In genomic region chr7:92815412-92815811, GRCh38 we compare ENCODE assay signal across 12 cellular contexts. TPM values are rescaled to one million over a fixed set of nuclear protein-coding genes. Genes with fewer than 3 reads are reported as not detected.
DNase-seq lines count a peak whose midpoint lies in the region; ATAC-seq, FAIRE-seq and TF ChIP-seq lines count a peak whose summit lies in the region.
"Had no signal": no experiment of that assay in that cellular context is flagged by ENCODE, and none has a peak within 500 bp of the region (broad histone marks: within the 10 kb centered on the region; RNA-seq: fewer than 3 reads in every experiment).

No MANE protein-coding gene starts in this region.

- peaks cover 0 to 5% of the 10 kb centered on the region in 2 donors for H3K9me3 ChIP-seq in transverse colon
- H3K9me3 ChIP-seq in stomach, result peaks cover 0 to 9% (median 3%) of the 10 kb centered on the region in 4 donors

- no peak for TF ChIP-seq CTCF in transverse colon (IDR thresholded peaks at IDR 0.05)
- no peak for TF ChIP-seq CTCF in stomach (IDR thresholded peaks at IDR 0.05)

- TF ChIP-seq EP300 in transverse colon (IDR thresholded peaks at IDR 0.05; ENCODE audit: low read depth) (no peak), stomach (IDR thresholded peaks at IDR 0.05) (no peak)

- CTCF ChIA-PET in activated CD4-positive, alpha-beta T cell treated with anti-CD3 and anti-CD28 coated beads, Interleukin-2, amount 10 ng/mL, durations not matched to agents 7 days and 5 days (lab: Charles Lee), result interaction anchor here (0.8 to 10.2 kb wide), 5 partner anchors 12 to 111 kb away, joined by 3 to 78 read pairs (median 6); no protein-coding TSS in a partner anchor

- intact Hi-C loops in left colon (cut with DNase I, micrococcal nuclease), result no loop called here
- intact Hi-C loops in transverse colon (cut with DNase I; ENCODE audit: low total_unique reads), result no loop called here
- intact Hi-C loops in stomach (cut with DNase I; ENCODE audit: low total_unique reads), result no loop called here

- no peak overlapping the region for H3K4me3 Mint-ChIP-seq in activated CD4-positive, alpha-beta T cell treated with anti-CD3 and anti-CD28 coated beads, Interleukin-2, amount 10 ng/mL, durations not matched to agents 7 days and 5 days
- H3K4me3 Mint-ChIP-seq in immature natural killer cell, result no peak overlapping the region
- H3K4me3 Mint-ChIP-seq: naive thymus-derived CD8-positive, alpha-beta T cell had no signal

- FAIRE-seq in H54 (lab: Jason Lieb, UNC), result peak; percentile 15

- in situ Hi-C loops in transverse colon (cut with MboI; ENCODE audit: low pct_ligation_motif_present in 1 of 4, low pct_unique_long_range_greater_than_20kb in 1 of 4, low sequenced_read_pairs in 3 of 4), result no loop called here

- peaks cover 66% of the 10 kb centered on the region for H3K36me3 Mint-ChIP-seq in activated CD4-positive, alpha-beta T cell treated with anti-CD3 and anti-CD28 coated beads, Interleukin-2, amount 10 ng/mL, durations not matched to agents 7 days and 5 days (ENCODE audit: low read depth)
- H3K36me3 Mint-ChIP-seq in immature natural killer cell, result peaks cover 0 to 13% (median 8%) of the 10 kb centered on the region in 3 donors

- H3K27me3 ChIP-seq in transverse colon, result no peaks in the 10 kb centered on the region
- no peaks in the 10 kb centered on the region for H3K27me3 ChIP-seq in stomach
- H3K27me3 ChIP-seq: spleen had no signal

- H3K27ac Mint-ChIP-seq in activated CD4-positive, alpha-beta T cell treated with anti-CD3 and anti-CD28 coated beads, Interleukin-2, amount 10 ng/mL, durations not matched to agents 7 days and 5 days, result peak overlapping the region; percentile 55
- H3K27ac Mint-ChIP-seq in immature natural killer cell, result peak overlapping the region in 2 of 6 donors; percentile 12 to 13

- H3K9me3 Mint-ChIP-seq in activated CD4-positive, alpha-beta T cell treated with anti-CD3 and anti-CD28 coated beads, Interleukin-2, amount 10 ng/mL, durations not matched to agents 7 days and 5 days, result peaks cover 34% of the 10 kb centered on the region
- H3K9me3 Mint-ChIP-seq in immature natural killer cell, result peaks cover 0 to 10% (median 0%) of the 10 kb centered on the region in 6 donors

- no peak for TF ChIP-seq POLR2A in H54 (IDR thresholded peaks at IDR 0.05; ENCODE audit: low read depth, low read length)
- TF ChIP-seq POLR2A in transverse colon (IDR thresholded peaks at IDR 0.05), result no peak
- no peak for TF ChIP-seq POLR2A in stomach (IDR thresholded peaks at IDR 0.05)

- no peaks in the 10 kb centered on the region for H3K27me3 Mint-ChIP-seq in activated CD4-positive, alpha-beta T cell treated with anti-CD3 and anti-CD28 coated beads, Interleukin-2, amount 10 ng/mL, durations not matched to agents 7 days and 5 days
- no peaks in the 10 kb centered on the region for H3K27me3 Mint-ChIP-seq in immature natural killer cell (ENCODE audit: low read depth in 3 of 3)
- H3K27me3 Mint-ChIP-seq: naive thymus-derived CD8-positive, alpha-beta T cell had no signal

- DNase-seq in activated CD4-positive, alpha-beta T cell treated with anti-CD3 and anti-CD28 coated beads, Interleukin-2, amount 10 ng/mL, durations not matched to agents 7 days and 5 days, result peak; percentile 15
- DNase-seq in activated CD4-positive, alpha-beta T cell treated with anti-CD3 and anti-CD28 coated beads for 1 hour, result no peak
- DNase-seq in H54 (ENCODE audit: insufficient read length, low spot score), result no peak
- DNase-seq in NOMO-1 (lab: John Stamatoyannopoulos, UW; ENCODE audit: unreplicated experiment in 2 of 2), result peak; percentile 33 to 44
- no peak for DNase-seq in left colon
- no peak for DNase-seq in transverse colon
- DNase-seq in immature natural killer cell, result no peak
- no peak for DNase-seq in stomach
- DNase-seq: central memory CD4-positive, alpha-beta T cell; naive thymus-derived CD8-positive, alpha-beta T cell; NK-92 treated with Interleukin-12 subunit alpha and Interleukin-12 subunit beta, amount 100 ng/mL, for 24 hours; spleen had no signal

- H3K4me1 Mint-ChIP-seq in activated CD4-positive, alpha-beta T cell treated with anti-CD3 and anti-CD28 coated beads, Interleukin-2, amount 10 ng/mL, durations not matched to agents 7 days and 5 days, result peaks cover 74% of the 10 kb centered on the region
- H3K4me1 Mint-ChIP-seq in immature natural killer cell, result peaks cover 29 to 61% of the 10 kb centered on the region in 2 donors

- H3K4me1 ChIP-seq in transverse colon (peaks cover 0 to 18% (median 3%) of the 10 kb centered on the region in 4 donors), stomach (peaks cover 0 to 17% (median 10%) of the 10 kb centered on the region in 4 donors)

- H3K4me3 ChIP-seq in transverse colon (no peak overlapping the region), stomach (no peak overlapping the region)
- H3K4me3 ChIP-seq: spleen had no signal

- peaks cover 0 to 8% (median 0%) of the 10 kb centered on the region in 4 donors for H3K36me3 ChIP-seq in transverse colon
- H3K36me3 ChIP-seq in stomach, result no peaks in the 10 kb centered on the region
- H3K36me3 ChIP-seq: spleen had no signal

- peak; percentile 22 for ATAC-seq in left colon
- ATAC-seq: naive thymus-derived CD8-positive, alpha-beta T cell had no signal

- POLR2A ChIA-PET in activated CD4-positive, alpha-beta T cell treated with anti-CD3 and anti-CD28 coated beads, Interleukin-2, amount 10 ng/mL, durations not matched to agents 7 days and 5 days (lab: Charles Lee), result interaction anchor here (0.6 kb wide), 1 partner anchor 18 kb away, joined by 3 read pairs; no protein-coding TSS in a partner anchor

- H3K27ac ChIP-seq in transverse colon (no peak overlapping the region), stomach (no peak overlapping the region)
- H3K27ac ChIP-seq: spleen had no signal

RNA-seq across cellular contexts. Expression of gene CDK6, which starts 21.0 kb away (rescaled TPM):
- total RNA-seq in activated CD4-positive, alpha-beta T cell treated with anti-CD3 and anti-CD28 coated beads, Interleukin-2, amount 10 ng/mL, durations not matched to agents 7 days and 5 days, result 10 to 100 TPM; 84.1 to 95.4 TPM
- total RNA-seq in left colon (10 to 100 TPM; 27.2 to 35.5 TPM), transverse colon (10 to 100 TPM; 12.9 to 32.7 (median 21.6) TPM), stomach (10 to 100 TPM; 14.0 to 86.3 (median 17.1) TPM)
- polyA plus RNA-seq in immature natural killer cell (10 to 100 TPM; 11.1 to 21.2 (median 15.8) TPM), stomach (1 to 10 TPM; 2.6 to 4.9 (median 4.8) TPM)

Comparison
In these comparisons a context has a peak if more than half of its experiments do, and no peak if none do; other contexts are left out.
1. DNase-seq: peak in activated CD4-positive, alpha-beta T cell treated with anti-CD3 and anti-CD28 coated beads, Interleukin-2, amount 10 ng/mL, durations not matched to agents 7 days and 5 days (single experiment) and NOMO-1 (2 of 2); none in activated CD4-positive, alpha-beta T cell treated with anti-CD3 and anti-CD28 coated beads for 1 hour (single experiment), H54 (single experiment), left colon (0 of 2), transverse colon (single experiment), immature natural killer cell (0 of 3) and stomach (single experiment).